Comparison of ENCODE assay signal across 1 cellular context in genomic region chrX:47802589-47802988, GRCh38.
TF ChIP-seq lines count a peak whose summit lies in the region.

No MANE protein-coding gene starts in this region.

TF ChIP-seq in K562, 482 proteins besides CTCF, POLR2A, EP300 and RAD21 (continued from another document and continues in another):
- TF ChIP-seq ZBTB40 (IDR thresholded peaks at IDR 0.05), result 0 out of 2 replicates have a peak, but pooled peaks have one; percentile 38
- TF ChIP-seq ZBTB40 (CRISPR knock-in tag; IDR thresholded peaks at IDR 0.05), result no peak
- TF ChIP-seq ZNF134 (CRISPR knock-in tag; conservative IDR thresholded peaks at IDR 0.05), result no peak
- no peak for TF ChIP-seq ZNF561 (CRISPR knock-in tag; conservative IDR thresholded peaks at IDR 0.05)
- TF ChIP-seq FOSL1 (tag; conservative IDR thresholded peaks at IDR 0.05), result no peak
- TF ChIP-seq CEBPB (tag; IDR thresholded peaks at IDR 0.05), result peak; percentile 62
- no peak for TF ChIP-seq SIRT6 (IDR thresholded peaks at IDR 0.05; ENCODE audit: low read depth, low read length)
- TF ChIP-seq YY1 (IDR thresholded peaks at IDR 0.05; ENCODE audit: borderline replicate concordance in 1 of 3, control insufficient read depth in 1 of 3, extremely low read depth in 1 of 3, insufficient read depth in 3 of 3, insufficient read length in 1 of 3, insufficient replicate concordance in 2 of 3, low read depth in 1 of 3, low read length in 2 of 3), result no peak
- TF ChIP-seq MAFG (tag; conservative IDR thresholded peaks at IDR 0.05), result no peak
- TF ChIP-seq ZBTB34 (CRISPR knock-in tag; IDR thresholded peaks at IDR 0.05), result no peak
- no peak for TF ChIP-seq MAFK (IDR thresholded peaks at IDR 0.05; ENCODE audit: low read length)
- peak; percentile 81 for TF ChIP-seq POLR3A (IDR thresholded peaks at IDR 0.05; ENCODE audit: borderline replicate concordance, extremely low read depth, insufficient read depth, insufficient read length)
- no peak for TF ChIP-seq SMC3 (conservative IDR thresholded peaks at IDR 0.05; ENCODE audit: insufficient read depth, low read depth, low read length)
- no peak for TF ChIP-seq FOXJ3 (CRISPR knock-in tag; IDR thresholded peaks at IDR 0.05)
- no peak for TF ChIP-seq PURB (CRISPR knock-in tag; IDR thresholded peaks at IDR 0.05; ENCODE audit: low read depth)
- no peak for TF ChIP-seq POU5F1 (IDR thresholded peaks at IDR 0.05; ENCODE audit: borderline replicate concordance, low read depth, low read length, partially characterized antibody)
- TF ChIP-seq ZNF830 (CRISPR knock-in tag; IDR thresholded peaks at IDR 0.05), result no peak
- TF ChIP-seq HDAC3 (IDR thresholded peaks at IDR 0.05; ENCODE audit: borderline replicate concordance, partially characterized antibody), result no peak
- TF ChIP-seq TBP (optimal IDR thresholded peaks at IDR 0.05; ENCODE audit: low read depth, low read length), result peak; percentile 97
- no peak for TF ChIP-seq RFX7 (CRISPR knock-in tag; IDR thresholded peaks at IDR 0.05)
- no peak for TF ChIP-seq E4F1 (CRISPR knock-in tag; IDR thresholded peaks at IDR 0.05; ENCODE audit: borderline replicate concordance)
- TF ChIP-seq CBFA2T2 (conservative IDR thresholded peaks at IDR 0.05), result no peak
- no peak for TF ChIP-seq ZNF23 (CRISPR knock-in tag; IDR thresholded peaks at IDR 0.05)
- TF ChIP-seq, protein P1, sequence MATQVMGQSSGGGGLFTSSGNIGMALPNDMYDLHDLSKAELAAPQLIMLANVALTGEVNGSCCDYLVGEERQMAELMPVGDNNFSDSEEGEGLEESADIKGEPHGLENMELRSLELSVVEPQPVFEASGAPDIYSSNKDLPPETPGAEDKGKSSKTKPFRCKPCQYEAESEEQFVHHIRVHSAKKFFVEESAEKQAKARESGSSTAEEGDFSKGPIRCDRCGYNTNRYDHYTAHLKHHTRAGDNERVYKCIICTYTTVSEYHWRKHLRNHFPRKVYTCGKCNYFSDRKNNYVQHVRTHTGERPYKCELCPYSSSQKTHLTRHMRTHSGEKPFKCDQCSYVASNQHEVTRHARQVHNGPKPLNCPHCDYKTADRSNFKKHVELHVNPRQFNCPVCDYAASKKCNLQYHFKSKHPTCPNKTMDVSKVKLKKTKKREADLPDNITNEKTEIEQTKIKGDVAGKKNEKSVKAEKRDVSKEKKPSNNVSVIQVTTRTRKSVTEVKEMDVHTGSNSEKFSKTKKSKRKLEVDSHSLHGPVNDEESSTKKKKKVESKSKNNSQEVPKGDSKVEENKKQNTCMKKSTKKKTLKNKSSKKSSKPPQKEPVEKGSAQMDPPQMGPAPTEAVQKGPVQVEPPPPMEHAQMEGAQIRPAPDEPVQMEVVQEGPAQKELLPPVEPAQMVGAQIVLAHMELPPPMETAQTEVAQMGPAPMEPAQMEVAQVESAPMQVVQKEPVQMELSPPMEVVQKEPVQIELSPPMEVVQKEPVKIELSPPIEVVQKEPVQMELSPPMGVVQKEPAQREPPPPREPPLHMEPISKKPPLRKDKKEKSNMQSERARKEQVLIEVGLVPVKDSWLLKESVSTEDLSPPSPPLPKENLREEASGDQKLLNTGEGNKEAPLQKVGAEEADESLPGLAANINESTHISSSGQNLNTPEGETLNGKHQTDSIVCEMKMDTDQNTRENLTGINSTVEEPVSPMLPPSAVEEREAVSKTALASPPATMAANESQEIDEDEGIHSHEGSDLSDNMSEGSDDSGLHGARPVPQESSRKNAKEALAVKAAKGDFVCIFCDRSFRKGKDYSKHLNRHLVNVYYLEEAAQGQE (CRISPR knock-in tag; IDR thresholded peaks at IDR 0.05; ENCODE audit: low read depth), result no peak
- no peak for TF ChIP-seq LCOR (CRISPR knock-in tag; IDR thresholded peaks at IDR 0.05)
- TF ChIP-seq ETV1 (tag; conservative IDR thresholded peaks at IDR 0.05; ENCODE audit: low read depth), result no peak
- TF ChIP-seq BDP1 (IDR thresholded peaks at IDR 0.05; ENCODE audit: insufficient read depth, insufficient read length), result peak; percentile 29
- TF ChIP-seq TAL1 (IDR thresholded peaks at IDR 0.05), result no peak
- no peak for TF ChIP-seq GATA2 (CRISPR knock-in tag; IDR thresholded peaks at IDR 0.05)
- TF ChIP-seq ZFPM2 (CRISPR knock-in tag; IDR thresholded peaks at IDR 0.05), result no peak
- no peak for TF ChIP-seq SFPQ (IDR thresholded peaks at IDR 0.05; ENCODE audit: low read depth, low read length)
- TF ChIP-seq POLR2H (tag; IDR thresholded peaks at IDR 0.05; ENCODE audit: low read depth), result peak; percentile 98
- no peak for TF ChIP-seq SUPT5H (IDR thresholded peaks at IDR 0.05)
- TF ChIP-seq, protein P2, sequence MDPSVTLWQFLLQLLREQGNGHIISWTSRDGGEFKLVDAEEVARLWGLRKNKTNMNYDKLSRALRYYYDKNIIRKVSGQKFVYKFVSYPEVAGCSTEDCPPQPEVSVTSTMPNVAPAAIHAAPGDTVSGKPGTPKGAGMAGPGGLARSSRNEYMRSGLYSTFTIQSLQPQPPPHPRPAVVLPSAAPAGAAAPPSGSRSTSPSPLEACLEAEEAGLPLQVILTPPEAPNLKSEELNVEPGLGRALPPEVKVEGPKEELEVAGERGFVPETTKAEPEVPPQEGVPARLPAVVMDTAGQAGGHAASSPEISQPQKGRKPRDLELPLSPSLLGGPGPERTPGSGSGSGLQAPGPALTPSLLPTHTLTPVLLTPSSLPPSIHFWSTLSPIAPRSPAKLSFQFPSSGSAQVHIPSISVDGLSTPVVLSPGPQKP (CRISPR knock-in tag; IDR thresholded peaks at IDR 0.05), result no peak
- no peak for TF ChIP-seq NCOR1 (IDR thresholded peaks at IDR 0.05)
- no peak for TF ChIP-seq MBD1 (CRISPR knock-in tag; IDR thresholded peaks at IDR 0.05)
- TF ChIP-seq ZKSCAN3 (CRISPR knock-in tag; IDR thresholded peaks at IDR 0.05), result no peak
- TF ChIP-seq KLF16 (IDR thresholded peaks at IDR 0.05), result no peak
